1 cellular context compared by ENCODE assay signal in genomic region chr11:112226062-112226921, GRCh38.
TF ChIP-seq lines count a peak whose summit lies in the region.

Gene PTS (plus strand): TSS chr11:112226428. CDS start chr11:112226444, 16 bp downstream.

TF ChIP-seq in HepG2, 621 proteins besides CTCF, POLR2A, EP300 and RAD21 (continued from another document and continues in another):
- no peak for TF ChIP-seq ZBTB40 (IDR thresholded peaks at IDR 0.05)
- TF ChIP-seq ZBTB40 (CRISPR knock-in tag; IDR thresholded peaks at IDR 0.05), result 0 out of 2 replicates have a peak, but pooled peaks have one; percentile 44
- TF ChIP-seq ZNF788 (CRISPR knock-in tag; IDR thresholded peaks at IDR 0.05; ENCODE audit: borderline replicate concordance), result peak; percentile 82
- no peak for TF ChIP-seq SCMH1 (CRISPR knock-in tag; IDR thresholded peaks at IDR 0.05; ENCODE audit: borderline replicate concordance)
- no peak for TF ChIP-seq TBP (CRISPR knock-in tag; IDR thresholded peaks at IDR 0.05)
- TF ChIP-seq ZNF549 (CRISPR knock-in tag; IDR thresholded peaks at IDR 0.05), result no peak
- TF ChIP-seq ZNF674 (CRISPR knock-in tag; IDR thresholded peaks at IDR 0.05; ENCODE audit: low read depth), result 0 out of 2 replicates have a peak, but pooled peaks have one; percentile 43
- no peak for TF ChIP-seq ZNF737 (CRISPR knock-in tag; IDR thresholded peaks at IDR 0.05; ENCODE audit: borderline replicate concordance)
- TF ChIP-seq IRF2 (CRISPR knock-in tag; IDR thresholded peaks at IDR 0.05), result no peak
- no peak for TF ChIP-seq ZBTB20 (CRISPR knock-in tag; IDR thresholded peaks at IDR 0.05; ENCODE audit: borderline replicate concordance, low read depth)
- no peak for TF ChIP-seq FOSL1 (CRISPR knock-in tag; IDR thresholded peaks at IDR 0.05; ENCODE audit: borderline replicate concordance)
- TF ChIP-seq TFDP2 (CRISPR knock-in tag; IDR thresholded peaks at IDR 0.05), result peak; percentile 66
- TF ChIP-seq GTF2F1 (IDR thresholded peaks at IDR 0.05; ENCODE audit: low read length), result no peak
- TF ChIP-seq TEF (CRISPR knock-in tag; IDR thresholded peaks at IDR 0.05), result no peak
- TF ChIP-seq ZNF574 (CRISPR knock-in tag; IDR thresholded peaks at IDR 0.05), result peak; percentile 79
- 0 out of 2 replicates have a peak, but pooled peaks have one; percentile 30 for TF ChIP-seq PBX3 (CRISPR knock-in tag; IDR thresholded peaks at IDR 0.05; ENCODE audit: borderline replicate concordance)
- peak; percentile 78 for TF ChIP-seq ETV5 (CRISPR knock-in tag; IDR thresholded peaks at IDR 0.05; ENCODE audit: borderline replicate concordance)
- no peak for TF ChIP-seq FOXA1 (IDR thresholded peaks at IDR 0.05)
- TF ChIP-seq FOXA1 (CRISPR knock-in tag; IDR thresholded peaks at IDR 0.05), result no peak
- TF ChIP-seq SIN3A (IDR thresholded peaks at IDR 0.05; ENCODE audit: borderline replicate concordance, low read depth, low read length), result peak; percentile 49; the same call in 1 of the 2 replicates
- TF ChIP-seq ATF7 (IDR thresholded peaks at IDR 0.05), result no peak
- 0 out of 2 replicates have a peak, but pooled peaks have one; percentile 46 for TF ChIP-seq ATF7 (CRISPR knock-in tag; IDR thresholded peaks at IDR 0.05)
- TF ChIP-seq STAG1 (CRISPR knock-in tag; IDR thresholded peaks at IDR 0.05), result no peak
- no peak for TF ChIP-seq LCORL (IDR thresholded peaks at IDR 0.05)
- TF ChIP-seq LCORL (CRISPR knock-in tag; IDR thresholded peaks at IDR 0.05), result peak; percentile 45; the same call in 1 of the 2 replicates
- TF ChIP-seq EED (CRISPR knock-in tag; IDR thresholded peaks at IDR 0.05), result peak; percentile 32; the same call in 1 of the 2 replicates
- 0 out of 2 replicates have a peak, but pooled peaks have one; percentile 24 for TF ChIP-seq NAIF1 (CRISPR knock-in tag; IDR thresholded peaks at IDR 0.05; ENCODE audit: borderline replicate concordance)
- TF ChIP-seq CBX2 (IDR thresholded peaks at IDR 0.05; ENCODE audit: low read depth, low read length), result no peak
- no peak for TF ChIP-seq CBX2 (CRISPR knock-in tag; IDR thresholded peaks at IDR 0.05; ENCODE audit: low read depth)
- TF ChIP-seq MEIS1 (CRISPR knock-in tag; IDR thresholded peaks at IDR 0.05; ENCODE audit: borderline replicate concordance), result no peak
- no peak for TF ChIP-seq ZKSCAN8 (CRISPR knock-in tag; IDR thresholded peaks at IDR 0.05; ENCODE audit: borderline replicate concordance)
- TF ChIP-seq ELF4 (CRISPR knock-in tag; IDR thresholded peaks at IDR 0.05; ENCODE audit: borderline replicate concordance), result 0 out of 2 replicates have a peak, but pooled peaks have one; percentile 11
- TF ChIP-seq ZNF33A (CRISPR knock-in tag; IDR thresholded peaks at IDR 0.05; ENCODE audit: borderline replicate concordance), result no peak
- no peak for TF ChIP-seq HNRNPH1 (optimal IDR thresholded peaks at IDR 0.05; ENCODE audit: low read depth, low read length)
- no peak for TF ChIP-seq NR2F6 (IDR thresholded peaks at IDR 0.05)
- TF ChIP-seq NR2F6 (CRISPR knock-in tag; IDR thresholded peaks at IDR 0.05), result no peak
- no peak for TF ChIP-seq ZNF792 (CRISPR knock-in tag; IDR thresholded peaks at IDR 0.05)
- no peak for TF ChIP-seq TCF7L2 (IDR thresholded peaks at IDR 0.05; ENCODE audit: low read depth, low read length)
- TF ChIP-seq SRF (IDR thresholded peaks at IDR 0.05; ENCODE audit: low read depth, low read length), result no peak
- TF ChIP-seq KLF9 (CRISPR knock-in tag; IDR thresholded peaks at IDR 0.05; ENCODE audit: low read depth), result no peak
- TF ChIP-seq NFKB2 (CRISPR knock-in tag; IDR thresholded peaks at IDR 0.05; ENCODE audit: borderline replicate concordance), result peak; percentile 32; the same call in 1 of the 2 replicates
- no peak for TF ChIP-seq ZNF136 (CRISPR knock-in tag; IDR thresholded peaks at IDR 0.05; ENCODE audit: low read depth)
- peak; percentile 18; the same call in 1 of the 2 replicates for TF ChIP-seq ZBTB7A (CRISPR knock-in tag; IDR thresholded peaks at IDR 0.05)
- no peak for TF ChIP-seq ZNF552 (CRISPR knock-in tag; IDR thresholded peaks at IDR 0.05; ENCODE audit: borderline replicate concordance)
- no peak; the same call in 1 of the 2 replicates for TF ChIP-seq ZFP36L1 (CRISPR knock-in tag; IDR thresholded peaks at IDR 0.05)
- peak; percentile 47; the same call in 1 of the 2 replicates for TF ChIP-seq POGK (CRISPR knock-in tag; conservative IDR thresholded peaks at IDR 0.05)
- 0 out of 2 replicates have a peak, but pooled peaks have one; percentile 53 for TF ChIP-seq RXRA (CRISPR knock-in tag; IDR thresholded peaks at IDR 0.05)
